Comparison of ENCODE assay signal across 8 cellular contexts in the genomic region with DNA sequence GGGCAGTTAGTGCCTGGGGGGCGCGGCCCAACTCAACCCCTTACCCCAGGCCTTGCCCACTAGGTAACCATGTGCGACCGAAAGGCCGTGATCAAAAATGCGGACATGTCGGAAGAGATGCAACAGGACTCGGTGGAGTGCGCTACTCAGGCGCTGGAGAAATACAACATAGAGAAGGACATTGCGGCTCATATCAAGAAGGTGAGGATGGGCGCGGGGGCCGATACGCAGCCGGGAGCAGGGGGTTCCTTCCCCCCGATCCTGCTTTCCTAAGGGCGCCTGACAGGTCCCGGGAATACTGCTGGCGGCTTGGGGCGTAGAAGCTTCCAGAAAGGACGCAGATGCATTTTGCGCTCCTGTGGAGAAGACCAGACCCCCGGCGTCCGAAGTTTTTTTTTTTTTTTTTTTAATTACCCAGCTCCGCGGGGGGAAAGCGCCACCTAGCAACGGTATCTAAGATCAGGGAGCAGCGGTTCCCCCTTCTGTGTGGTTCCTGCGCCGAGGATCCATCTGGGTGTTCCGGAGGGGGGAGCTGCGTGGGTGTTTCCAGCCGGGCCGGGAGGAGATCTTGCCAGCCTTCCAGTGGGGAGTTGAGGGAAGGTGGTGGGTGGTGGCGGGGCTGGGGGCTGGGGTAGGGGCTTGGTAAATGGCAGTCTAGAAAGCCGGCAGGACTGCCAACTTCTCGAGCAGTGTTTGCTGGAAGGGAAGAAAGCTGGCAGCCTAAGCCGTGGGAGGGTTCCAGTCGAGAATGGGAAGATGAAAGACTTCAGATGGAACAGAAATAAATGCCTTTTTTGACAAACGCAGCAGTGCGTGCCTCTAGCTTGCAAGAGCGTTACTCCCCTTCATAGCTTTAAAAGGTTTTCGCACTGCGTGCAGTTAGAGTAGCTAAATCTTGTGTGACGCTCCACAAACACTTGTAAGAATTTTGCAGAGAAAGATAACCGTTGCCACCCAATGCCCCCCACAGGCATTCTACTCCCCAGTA.
DNase-seq lines count a peak whose midpoint lies in the region; ATAC-seq and TF ChIP-seq lines count a peak whose summit lies in the region.

No MANE protein-coding gene starts in this region.

- DNase-seq in NCI-H748 treated with DMSO at 0.1 percent for 48 hours (lab: John Stamatoyannopoulos, UW) (peak; percentile 56), activated T-cell treated with anti-CD3 and anti-CD28 coated beads for 48 hours (ENCODE audit: low read depth) (peak; percentile 20), erythroblast (lab: John Stamatoyannopoulos, UW) (peak; percentile 76 to 81)
- DNase-seq in stimulated activated CD8-positive, alpha-beta memory T cell treated with anti-CD3 and anti-CD28 coated beads, Interleukin-7, amount 100 ng/mL, for 24 hours (ENCODE audit: low read depth): peak; percentile 17

- peak overlapping the region; percentile 70 to 88 for H3K4me3 ChIP-seq in muscle layer of colon (ENCODE audit: low read depth in 1 of 2, low read length in 2 of 2)

- peaks cover 24% of the 10 kb centered on the region for H3K36me3 ChIP-seq in muscle layer of colon (ENCODE audit: insufficient read depth, low read length)

- ATAC-seq in HG02678 (IDR thresholded peaks at IDR 0.05; ENCODE audit: unreplicated experiment) (peak; percentile 20), HG03520 (IDR thresholded peaks at IDR 0.05; ENCODE audit: unreplicated experiment) (no peak)

- peak overlapping the region; percentile 92 for H3K27ac ChIP-seq in muscle layer of colon (ENCODE audit: low read depth, low read length)

- no peaks in the 10 kb centered on the region for H3K27me3 ChIP-seq in muscle layer of colon (ENCODE audit: control insufficient read depth in 1 of 2, insufficient read depth in 2 of 2, low read length in 2 of 2)

- TF ChIP-seq CTCF in GM12872 (IDR thresholded peaks at IDR 0.05; ENCODE audit: insufficient read depth, low read depth, low read length): peak; percentile 31; the same call in 2 of the 3 replicates

- peaks cover 22% of the 10 kb centered on the region for H3K4me1 ChIP-seq in muscle layer of colon (ENCODE audit: insufficient read depth, low read length)

- H3K9ac ChIP-seq in muscle layer of colon (ENCODE audit: low read length): peak overlapping the region; percentile 23

- no peaks in the 10 kb centered on the region for H3K9me3 ChIP-seq in muscle layer of colon (ENCODE audit: low read length)

- TF ChIP-seq POLR2A in erythroblast (IDR thresholded peaks at IDR 0.05; ENCODE audit: low read length): peak; percentile 0

Comparison
In these comparisons a context has a peak if more than half of its experiments do, and no peak if none do; other contexts are left out.
1. DNase-seq: peak in every context shown above with its lines; median percentile 78 in erythroblast; 56 in NCI-H748 treated with DMSO at 0.1 percent for 48 hours; 20 in activated T-cell treated with anti-CD3 and anti-CD28 coated beads for 48 hours; 17 in stimulated activated CD8-positive, alpha-beta memory T cell treated with anti-CD3 and anti-CD28 coated beads, Interleukin-7, amount 100 ng/mL, for 24 hours.